ENCODE assay signal across 2 cellular contexts in the genomic region with DNA sequence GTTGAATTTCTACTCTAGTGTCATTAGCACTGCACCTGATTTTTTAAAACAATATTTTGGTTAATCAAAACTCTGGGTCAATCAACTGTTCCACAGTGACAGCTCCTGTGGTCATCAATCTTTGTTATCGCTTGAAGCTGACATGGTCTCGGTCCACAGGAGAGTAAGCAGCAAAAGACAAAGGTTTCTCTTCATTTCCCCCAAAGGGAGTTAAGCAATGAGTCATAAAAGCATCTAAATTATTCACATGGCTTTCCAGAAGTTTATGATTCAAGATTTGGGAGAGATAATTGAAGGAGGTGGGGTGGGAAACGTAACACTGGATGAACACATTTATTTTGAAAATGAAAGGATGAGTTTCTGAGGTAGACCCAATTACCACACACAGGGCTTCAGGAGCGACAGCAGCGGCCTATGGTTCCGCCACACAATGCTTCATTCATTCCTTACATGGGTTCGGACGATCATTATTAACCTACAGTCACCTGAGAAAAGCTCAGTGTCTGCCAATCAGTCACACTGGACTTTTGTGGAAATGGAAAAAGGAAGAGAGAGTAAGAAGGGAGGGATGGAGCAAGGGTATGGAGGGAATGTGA.
TF ChIP-seq lines count a peak whose summit lies in the region.

No MANE protein-coding gene starts in this region.

TF ChIP-seq in K562, 482 proteins besides CTCF, POLR2A, EP300 and RAD21 (continued from another document):
- TF ChIP-seq, protein P1, sequence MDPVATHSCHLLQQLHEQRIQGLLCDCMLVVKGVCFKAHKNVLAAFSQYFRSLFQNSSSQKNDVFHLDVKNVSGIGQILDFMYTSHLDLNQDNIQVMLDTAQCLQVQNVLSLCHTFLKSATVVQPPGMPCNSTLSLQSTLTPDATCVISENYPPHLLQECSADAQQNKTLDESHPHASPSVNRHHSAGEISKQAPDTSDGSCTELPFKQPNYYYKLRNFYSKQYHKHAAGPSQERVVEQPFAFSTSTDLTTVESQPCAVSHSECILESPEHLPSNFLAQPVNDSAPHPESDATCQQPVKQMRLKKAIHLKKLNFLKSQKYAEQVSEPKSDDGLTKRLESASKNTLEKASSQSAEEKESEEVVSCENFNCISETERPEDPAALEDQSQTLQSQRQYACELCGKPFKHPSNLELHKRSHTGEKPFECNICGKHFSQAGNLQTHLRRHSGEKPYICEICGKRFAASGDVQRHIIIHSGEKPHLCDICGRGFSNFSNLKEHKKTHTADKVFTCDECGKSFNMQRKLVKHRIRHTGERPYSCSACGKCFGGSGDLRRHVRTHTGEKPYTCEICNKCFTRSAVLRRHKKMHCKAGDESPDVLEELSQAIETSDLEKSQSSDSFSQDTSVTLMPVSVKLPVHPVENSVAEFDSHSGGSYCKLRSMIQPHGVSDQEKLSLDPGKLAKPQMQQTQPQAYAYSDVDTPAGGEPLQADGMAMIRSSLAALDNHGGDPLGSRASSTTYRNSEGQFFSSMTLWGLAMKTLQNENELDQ (CRISPR knock-in tag; IDR thresholded peaks at IDR 0.05; ENCODE audit: borderline replicate concordance) = no peak
- TF ChIP-seq MEIS2 (IDR thresholded peaks at IDR 0.05; ENCODE audit: partially characterized antibody) (peak; percentile 54), ZNF146 (CRISPR knock-in tag; IDR thresholded peaks at IDR 0.05; ENCODE audit: unreplicated experiment) (no peak), ZNF184 (CRISPR knock-in tag; IDR thresholded peaks at IDR 0.05) (no peak), BRF2 (IDR thresholded peaks at IDR 0.05; ENCODE audit: borderline replicate concordance, insufficient read depth, insufficient read length) (no peak), RBM17 (IDR thresholded peaks at IDR 0.05; ENCODE audit: borderline replicate concordance, low read depth, low read length) (no peak), ZNF507 (tag; conservative IDR thresholded peaks at IDR 0.05) (no peak), WHSC1 (IDR thresholded peaks at IDR 0.05; ENCODE audit: low read length) (no peak), GTF2A2 (tag; IDR thresholded peaks at IDR 0.05) (no peak), AFF4 (CRISPR knock-in tag; IDR thresholded peaks at IDR 0.05) (no peak)
- TF ChIP-seq, protein P2, sequence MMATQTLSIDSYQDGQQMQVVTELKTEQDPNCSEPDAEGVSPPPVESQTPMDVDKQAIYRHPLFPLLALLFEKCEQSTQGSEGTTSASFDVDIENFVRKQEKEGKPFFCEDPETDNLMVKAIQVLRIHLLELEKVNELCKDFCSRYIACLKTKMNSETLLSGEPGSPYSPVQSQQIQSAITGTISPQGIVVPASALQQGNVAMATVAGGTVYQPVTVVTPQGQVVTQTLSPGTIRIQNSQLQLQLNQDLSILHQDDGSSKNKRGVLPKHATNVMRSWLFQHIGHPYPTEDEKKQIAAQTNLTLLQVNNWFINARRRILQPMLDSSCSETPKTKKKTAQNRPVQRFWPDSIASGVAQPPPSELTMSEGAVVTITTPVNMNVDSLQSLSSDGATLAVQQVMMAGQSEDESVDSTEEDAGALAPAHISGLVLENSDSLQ (IDR thresholded peaks at IDR 0.05) = 0 out of 2 replicates have a peak, but pooled peaks have one; percentile 15
- TF ChIP-seq, protein P3, sequence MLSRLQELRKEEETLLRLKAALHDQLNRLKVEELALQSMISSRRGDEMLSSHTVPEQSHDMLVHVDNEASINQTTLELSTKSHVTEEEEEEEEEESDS (CRISPR knock-in tag; IDR thresholded peaks at IDR 0.05) = no peak
- TF ChIP-seq, protein P4, sequence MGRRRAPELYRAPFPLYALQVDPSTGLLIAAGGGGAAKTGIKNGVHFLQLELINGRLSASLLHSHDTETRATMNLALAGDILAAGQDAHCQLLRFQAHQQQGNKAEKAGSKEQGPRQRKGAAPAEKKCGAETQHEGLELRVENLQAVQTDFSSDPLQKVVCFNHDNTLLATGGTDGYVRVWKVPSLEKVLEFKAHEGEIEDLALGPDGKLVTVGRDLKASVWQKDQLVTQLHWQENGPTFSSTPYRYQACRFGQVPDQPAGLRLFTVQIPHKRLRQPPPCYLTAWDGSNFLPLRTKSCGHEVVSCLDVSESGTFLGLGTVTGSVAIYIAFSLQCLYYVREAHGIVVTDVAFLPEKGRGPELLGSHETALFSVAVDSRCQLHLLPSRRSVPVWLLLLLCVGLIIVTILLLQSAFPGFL (CRISPR knock-in tag; IDR thresholded peaks at IDR 0.05) = no peak

TF ChIP-seq in HepG2, 621 proteins besides CTCF, POLR2A, EP300 and RAD21 (continued from another document):
- TF ChIP-seq, protein P5, sequence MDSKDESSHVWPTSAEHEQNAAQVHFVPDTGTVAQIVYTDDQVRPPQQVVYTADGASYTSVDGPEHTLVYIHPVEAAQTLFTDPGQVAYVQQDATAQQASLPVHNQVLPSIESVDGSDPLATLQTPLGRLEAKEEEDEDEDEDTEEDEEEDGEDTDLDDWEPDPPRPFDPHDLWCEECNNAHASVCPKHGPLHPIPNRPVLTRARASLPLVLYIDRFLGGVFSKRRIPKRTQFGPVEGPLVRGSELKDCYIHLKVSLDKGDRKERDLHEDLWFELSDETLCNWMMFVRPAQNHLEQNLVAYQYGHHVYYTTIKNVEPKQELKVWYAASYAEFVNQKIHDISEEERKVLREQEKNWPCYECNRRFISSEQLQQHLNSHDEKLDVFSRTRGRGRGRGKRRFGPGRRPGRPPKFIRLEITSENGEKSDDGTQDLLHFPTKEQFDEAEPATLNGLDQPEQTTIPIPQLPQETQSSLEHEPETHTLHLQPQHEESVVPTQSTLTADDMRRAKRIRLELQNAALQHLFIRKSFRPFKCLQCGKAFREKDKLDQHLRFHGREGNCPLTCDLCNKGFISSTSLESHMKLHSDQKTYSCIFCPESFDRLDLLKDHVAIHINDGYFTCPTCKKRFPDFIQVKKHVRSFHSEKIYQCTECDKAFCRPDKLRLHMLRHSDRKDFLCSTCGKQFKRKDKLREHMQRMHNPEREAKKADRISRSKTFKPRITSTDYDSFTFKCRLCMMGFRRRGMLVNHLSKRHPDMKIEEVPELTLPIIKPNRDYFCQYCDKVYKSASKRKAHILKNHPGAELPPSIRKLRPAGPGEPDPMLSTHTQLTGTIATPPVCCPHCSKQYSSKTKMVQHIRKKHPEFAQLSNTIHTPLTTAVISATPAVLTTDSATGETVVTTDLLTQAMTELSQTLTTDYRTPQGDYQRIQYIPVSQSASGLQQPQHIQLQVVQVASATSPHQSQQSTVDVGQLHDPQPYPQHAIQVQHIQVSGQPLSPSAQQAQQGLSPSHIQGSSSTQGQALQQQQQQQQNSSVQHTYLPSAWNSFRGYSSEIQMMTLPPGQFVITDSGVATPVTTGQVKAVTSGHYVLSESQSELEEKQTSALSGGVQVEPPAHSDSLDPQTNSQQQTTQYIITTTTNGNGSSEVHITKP (CRISPR knock-in tag; IDR thresholded peaks at IDR 0.05; ENCODE audit: low read depth) = no peak
- TF ChIP-seq EZH2 (conservative IDR thresholded peaks at IDR 0.05; ENCODE audit: low read depth, low read length) (no peak), MAZ (IDR thresholded peaks at IDR 0.05; ENCODE audit: borderline replicate concordance, low read depth, low read length) (no peak), MAZ (CRISPR knock-in tag; IDR thresholded peaks at IDR 0.05; ENCODE audit: low read depth) (no peak), ZKSCAN5 (CRISPR knock-in tag; IDR thresholded peaks at IDR 0.05) (no peak), POLR2AphosphoS2 (IDR thresholded peaks at IDR 0.05; ENCODE audit: low read depth, low read length) (no peak), SSRP1 (CRISPR knock-in tag; IDR thresholded peaks at IDR 0.05) (no peak), HNRNPLL (IDR thresholded peaks at IDR 0.05; ENCODE audit: low read depth, low read length, poor library complexity, severe bottlenecking) (no peak), TARDBP (CRISPR knock-in tag; IDR thresholded peaks at IDR 0.05) (no peak), MAFK (conservative IDR thresholded peaks at IDR 0.05 in 1 of 2, IDR thresholded peaks at IDR 0.05 in 1 of 2; ENCODE audit: low read length in 2 of 2) (no peak), DNMT1 (CRISPR knock-in tag; IDR thresholded peaks at IDR 0.05) (no peak), ZNF331 (CRISPR knock-in tag; IDR thresholded peaks at IDR 0.05) (no peak)
TF ChIP-seq in HepG2: peak in this region for 0.
